In genomic region chr3:185825379-185825638, GRCh38 we compare ENCODE assay signal across 8 cellular contexts. TPM values are rescaled to one million over a fixed set of nuclear protein-coding genes. Genes with fewer than 3 reads are reported as not detected.
DNase-seq lines count a peak whose midpoint lies in the region; ATAC-seq and TF ChIP-seq lines count a peak whose summit lies in the region.

No MANE protein-coding gene starts in this region.

- peaks cover 25% of the 10 kb centered on the region for H3K27me3 Mint-ChIP-seq in memory B cell

- no peaks in the 10 kb centered on the region for H3K9me2 ChIP-seq in HCT116 (ENCODE audit: insufficient read depth)

- DNase-seq in AG04450 (ENCODE audit: low read depth, low spot score): no peak
- no peak for DNase-seq in HCT116 (ENCODE audit: low read depth, low spot score)
- no peak for DNase-seq in adrenal gland
- DNase-seq in memory B cell (ENCODE audit: low spot score in 2 of 2): peak; percentile 5 to 32
- DNase-seq in SW480 (ENCODE audit: low spot score): no peak
- no peak for DNase-seq in NCI-H2227 treated with DMSO at 0.1 percent for 48 hours (lab: John Stamatoyannopoulos, UW)
- no peak for DNase-seq in NCI-H510A (lab: John Stamatoyannopoulos, UW)
- DNase-seq in NCI-H524 (lab: John Stamatoyannopoulos, UW): no peak

- POLR2A ChIA-PET in AG04450 (lab: Yijun Ruan, JAX) (interaction anchor here (0.9 to 1.5 kb wide), 4 partner anchors 12 to 112 kb away, joined by 3 to 7 read pairs (median 4); no protein-coding TSS in a partner anchor), HCT116 (lab: Charles Lee) (no interaction called here)

- peak overlapping the region; percentile 92 for H3K9ac ChIP-seq in HCT116 (ENCODE audit: low read length)

- H3K27ac ChIP-seq in AG04450 (ENCODE audit: low read depth, low read length): peak overlapping the region; percentile 47
- peak overlapping the region; percentile 97 for H3K27ac ChIP-seq in HCT116 (ENCODE audit: low read depth, low read length)
- H3K27ac ChIP-seq in adrenal gland: peak overlapping the region in 3 of 5 donors; percentile 81 to 92 (median 85)

- RAD21 ChIA-PET in HCT116 (lab: Charles Lee; ENCODE audit: low non-redundant PET in 1 of 2, low total read pairs in 2 of 2, uncharacterized antibody in 2 of 2, unreplicated experiment in 2 of 2): no interaction called here

- H3K36me3 ChIP-seq in HCT116 (ENCODE audit: control insufficient read depth in 1 of 2, insufficient read depth in 2 of 2, low read length in 2 of 2): no peaks in the 10 kb centered on the region
- H3K36me3 ChIP-seq in adrenal gland (replicated peaks in 1 of 2): no peaks in the 10 kb centered on the region

- WGBS in adrenal gland, 4 donors: 0 to 1% methylated on average over 38 to 47 of the region's 47 CpGs; no CpG with 5 or more reads in 2 of the 4 donors

- H3K9me3 Mint-ChIP-seq in memory B cell: no peaks in the 10 kb centered on the region

- peaks cover 5% of the 10 kb centered on the region for H3K4me1 Mint-ChIP-seq in memory B cell

- H3K9me3 ChIP-seq in AG04450 (ENCODE audit: control insufficient read depth, insufficient read depth, low read length) (peaks cover 4% of the 10 kb centered on the region; the same call in 1 of the 2 replicates), HCT116 (ENCODE audit: control insufficient read depth in 1 of 2, insufficient read depth in 1 of 2, low read depth in 1 of 2, low read length in 2 of 2) (no peaks in the 10 kb centered on the region), adrenal gland (replicated peaks in 1 of 3) (peaks cover 0 to 4% (median 0%) of the 10 kb centered on the region in 3 donors)

- H3K4me3 ChIP-seq in AG04450 (ENCODE audit: low read depth, low read length) (peak overlapping the region; percentile 95), HCT116 (replicated peaks in 1 of 2; ENCODE audit: low read depth in 1 of 2, low read length in 2 of 2) (peak overlapping the region; percentile 65 to 78), adrenal gland (peak overlapping the region in 2 of 4 donors; percentile 68 to 71)

- no peak for TF ChIP-seq RAD21 in HCT116 (IDR thresholded peaks at IDR 0.05; ENCODE audit: low read depth)

- CTCF ChIA-PET in AG04450 (lab: Charles Lee) (interaction anchor here (0.6 kb wide), 1 partner anchor 89 kb away, joined by 3 read pairs; no protein-coding TSS in a partner anchor), HCT116 (lab: Charles Lee) (no interaction called here)

- H4K20me1 ChIP-seq in HCT116 (ENCODE audit: insufficient read depth): peaks cover 4% of the 10 kb centered on the region; the same call in 1 of the 2 replicates

- peaks cover 2% of the 10 kb centered on the region for H3K36me3 Mint-ChIP-seq in memory B cell

- no peak overlapping the region for H3K27ac Mint-ChIP-seq in memory B cell

- intact Hi-C loops in HCT116 (cut with micrococcal nuclease) (no loop called here), adrenal gland (cut with DNase I) (no loop called here)

- peak overlapping the region; percentile 76 for H3K4me2 ChIP-seq in HCT116 (ENCODE audit: low read length)

- H3K79me2 ChIP-seq in HCT116 (ENCODE audit: insufficient read depth, low read length): peaks cover 45% of the 10 kb centered on the region

- H3K4me3 Mint-ChIP-seq in memory B cell: peak overlapping the region; percentile 90

- BruUV-seq in HCT116 (replicated peaks; lab: Mats Ljungman, UMichigan): no TSS peak

- TF ChIP-seq POLR2A in HCT116 (IDR thresholded peaks at IDR 0.05; ENCODE audit: borderline replicate concordance, extremely low read depth, insufficient read depth, insufficient read length) (no peak), adrenal gland (IDR thresholded peaks at IDR 0.05) (no peak)

- H3K27me3 ChIP-seq in AG04450 (ENCODE audit: control insufficient read depth, insufficient read depth, low read length) (no peaks in the 10 kb centered on the region), HCT116 (ENCODE audit: insufficient read depth, low read length) (no peaks in the 10 kb centered on the region), adrenal gland (no peaks in the 10 kb centered on the region)

- no peak overlapping the region for H2AFZ ChIP-seq in HCT116 (ENCODE audit: low read depth, low read length, poor library complexity, severe bottlenecking)

- peaks cover 27 to 34% of the 10 kb centered on the region in 2 experiments for H3K4me1 ChIP-seq in HCT116 (ENCODE audit: control insufficient read depth in 1 of 2, insufficient read depth in 2 of 2, low read length in 2 of 2)
- H3K4me1 ChIP-seq in adrenal gland (replicated peaks in 1 of 2): peaks cover 0 to 27% of the 10 kb centered on the region in 2 donors

- ATAC-seq in HCT116 (no peak), memory B cell (ENCODE audit: low read depth) (no peak)

- no peak for TF ChIP-seq CTCF in AG04450 (IDR thresholded peaks at IDR 0.05; ENCODE audit: low read depth, low read length)
- no peak for TF ChIP-seq CTCF in HCT116 (IDR thresholded peaks at IDR 0.05 in 2 of 3, conservative IDR thresholded peaks at IDR 0.05 in 1 of 3; ENCODE audit: borderline replicate concordance in 1 of 3, insufficient read depth in 1 of 3, low read depth in 2 of 3, low read length in 2 of 3)
- no peak for TF ChIP-seq CTCF in adrenal gland (IDR thresholded peaks at IDR 0.05)

TF ChIP-seq in HCT116, 20 proteins besides CTCF, POLR2A, EP300 and RAD21:
- TF ChIP-seq MAX (IDR thresholded peaks at IDR 0.05) (peak; percentile 23; the same call in 1 of the 2 replicates), EGR1 (IDR thresholded peaks at IDR 0.05; ENCODE audit: low read depth) (no peak)

RNA-seq across cellular contexts. Expression of gene IGF2BP2, which starts 0.5 kb away (rescaled TPM):
- 9.9 and 25.2 TPM in 2 replicates for polyA plus RNA-seq in AG04450 (2011; rRNA removed)
- 29.1 and 40.9 TPM in 2 replicates for polyA minus RNA-seq in AG04450 (2011; rRNA and poly(A)+ RNA removed)
- total RNA-seq in HCT116 (2021; ENCODE audit: unreplicated experiment): 135 TPM
- 75.1 and 88.7 TPM in 2 replicates for polyA plus RNA-seq in HCT116 (2012)
- 10 to 100 TPM in 6 of 8 donors, 1 to 10 TPM in 2; 7.0 to 26.5 (median 17.9) TPM for total RNA-seq in adrenal gland
- 10 to 100 TPM in 2 of 3 donors, 1 to 10 TPM in 1; 8.4 to 24.7 (median 10.5) TPM for polyA plus RNA-seq in adrenal gland

Comparison
In these comparisons a context has a peak if more than half of its experiments do, and no peak if none do; other contexts are left out.
1. DNase-seq: peak in memory B cell (2 of 2); none in AG04450 (single experiment), HCT116 (single experiment), adrenal gland (0 of 7), SW480 (single experiment), NCI-H2227 treated with DMSO at 0.1 percent for 48 hours (single experiment), NCI-H510A (single experiment) and NCI-H524 (0 of 2).
2. H3K27ac ChIP-seq: peak in every context shown above with its lines; median percentile 97 in HCT116; 85 in adrenal gland; 47 in AG04450.